In the genomic region with DNA sequence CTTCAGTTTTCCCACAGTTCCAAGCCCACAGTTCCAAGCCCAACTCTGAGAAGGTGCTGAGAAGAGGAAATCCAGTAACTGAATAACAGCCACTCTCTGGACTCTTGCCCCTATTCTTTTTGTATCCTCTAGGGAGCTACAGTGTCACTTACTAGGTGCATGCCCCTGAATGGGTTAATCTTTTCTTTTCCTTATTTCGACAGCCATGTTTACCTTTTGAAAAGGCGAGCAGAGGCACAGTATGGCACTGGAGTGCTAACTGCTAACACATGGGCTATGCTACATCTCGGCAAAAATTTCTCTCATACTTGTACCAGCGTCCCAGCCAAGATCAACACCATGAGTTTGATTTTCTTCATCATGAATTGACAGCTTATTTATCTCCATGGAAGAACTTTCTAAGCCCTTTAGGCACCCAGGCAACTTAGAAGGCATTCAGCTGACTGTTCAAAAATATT, we compare ENCODE assay signal across 14 cellular contexts.
DNase-seq lines count a peak whose midpoint lies in the region; ATAC-seq and TF ChIP-seq lines count a peak whose summit lies in the region.
"Had no signal": no experiment of that assay in that cellular context is flagged by ENCODE, and none has a peak within 500 bp of the region (broad histone marks: within the 10 kb centered on the region; RNA-seq: fewer than 3 reads in every experiment).

No MANE protein-coding gene starts in this region.

- ATAC-seq in HG03571 (IDR thresholded peaks at IDR 0.05; ENCODE audit: unreplicated experiment) (no peak), HG03095 (IDR thresholded peaks at IDR 0.05; ENCODE audit: unreplicated experiment) (no peak)
- ATAC-seq: activated CD8-positive, alpha-beta T cell treated with anti-CD3 and anti-CD28 coated beads for 36 hours had no signal

- H3K9me3 Mint-ChIP-seq in IgD-negative memory B cell (no peaks in the 10 kb centered on the region), nephron (no peaks in the 10 kb centered on the region)
- H3K9me3 Mint-ChIP-seq: activated CD8-positive, alpha-beta T cell treated with anti-CD3 and anti-CD28 coated beads for 36 hours had no signal

- intact Hi-C loops in A673 (cut with micrococcal nuclease; ENCODE audit: unreplicated experiment): no loop called here

- DNase-seq in A673 (ENCODE audit: low spot score) (no peak), coronary artery (ENCODE audit: low spot score) (no peak), SIG-M5 treated with dmso at 0.1 percent for 504 hours (lab: John Stamatoyannopoulos, UW; ENCODE audit: unreplicated experiment) (no peak)
- DNase-seq in stimulated activated CD4-positive, alpha-beta T cell treated with anti-CD3 and anti-CD28 coated beads, Interleukin-1b, Interleukin-23, amount 100 ng/mL, for 48 hours: no peak
- DNase-seq: activated CD8-positive, alpha-beta T cell treated with anti-CD3 and anti-CD28 coated beads for 36 hours; activated gamma-delta T cell treated with Interleukin-2 at 50 U/mL for 16 hours; central memory CD4-positive, alpha-beta T cell; mesenchymal stem cell; NCI-H2029 treated with DMSO at 0.1 percent for 48 hours had no signal

- H3K27me3 Mint-ChIP-seq in IgD-negative memory B cell (no peaks in the 10 kb centered on the region), nephron (ENCODE audit: low read depth) (no peaks in the 10 kb centered on the region)
- H3K27me3 Mint-ChIP-seq: activated CD8-positive, alpha-beta T cell treated with anti-CD3 and anti-CD28 coated beads for 36 hours had no signal

- no TSS peak for BruUV-seq in A673 (replicated peaks; lab: Mats Ljungman, UMichigan)

- peaks cover 80 to 88% (median 83%) of the 10 kb centered on the region in 3 donors for H3K4me1 Mint-ChIP-seq in IgD-negative memory B cell
- H3K4me1 Mint-ChIP-seq in nephron: peaks cover 31% of the 10 kb centered on the region

- H3K27ac ChIP-seq in A673 (ENCODE audit: low read depth, low read length, poor library complexity, severe bottlenecking): peak overlapping the region; percentile 15
- peak overlapping the region; percentile 56 to 79 for H3K27ac ChIP-seq in coronary artery

- H3K36me3 Mint-ChIP-seq in IgD-negative memory B cell: peaks cover 2% of the 10 kb centered on the region
- no peaks in the 10 kb centered on the region for H3K36me3 Mint-ChIP-seq in nephron (ENCODE audit: low read depth)

- no peaks in the 10 kb centered on the region for H3K36me3 ChIP-seq in A673 (ENCODE audit: insufficient read depth, low read length, poor library complexity, severe bottlenecking)
- H3K36me3 ChIP-seq: tibial nerve had no signal

- no peaks in the 10 kb centered on the region for H3K27me3 ChIP-seq in A673 (replicated peaks; ENCODE audit: insufficient read depth, low read depth, low read length, poor library complexity)
- H3K27me3 ChIP-seq: tibial nerve had no signal

- peaks cover 36% of the 10 kb centered on the region for H3K4me1 ChIP-seq in A673 (ENCODE audit: insufficient read depth, low read length, poor library complexity, severe bottlenecking)

- H3K27ac Mint-ChIP-seq in IgD-negative memory B cell (peak overlapping the region; percentile 86 to 91 (median 88)), nephron (peak overlapping the region; percentile 7 to 14 (median 12))
- H3K27ac Mint-ChIP-seq: activated CD8-positive, alpha-beta T cell treated with anti-CD3 and anti-CD28 coated beads for 36 hours had no signal

- POLR2A ChIA-PET in A673 (lab: Charles Lee; ENCODE audit: low non-redundant PET): no interaction called here

- TF ChIP-seq CTCF in A673 (conservative IDR thresholded peaks at IDR 0.05; ENCODE audit: low read depth, low read length) (no peak), coronary artery (IDR thresholded peaks at IDR 0.05) (no peak), nephron (IDR thresholded peaks at IDR 0.05; ENCODE audit: unreplicated experiment in 3 of 3) (no peak)

- H3K9me3 ChIP-seq in A673 (ENCODE audit: low read depth, low read length, poor library complexity, severe bottlenecking): no peaks in the 10 kb centered on the region
- H3K9me3 ChIP-seq: tibial nerve had no signal

- H3K4me3 ChIP-seq in A673 (ENCODE audit: low read depth, low read length, poor library complexity, severe bottlenecking): no peak overlapping the region
- peak overlapping the region; percentile 37 for H3K4me3 ChIP-seq in coronary artery
- H3K4me3 ChIP-seq: tibial nerve had no signal

- CTCF ChIA-PET in A673 (lab: Charles Lee): no interaction called here

- H3K4me3 Mint-ChIP-seq in IgD-negative memory B cell (peak overlapping the region; percentile 56 to 84 (median 80)), nephron (no peak overlapping the region)
- H3K4me3 Mint-ChIP-seq: activated CD8-positive, alpha-beta T cell treated with anti-CD3 and anti-CD28 coated beads for 36 hours had no signal

Comparison
In these comparisons a context has a peak if more than half of its experiments do, and no peak if none do; other contexts are left out.
1. H3K4me3 Mint-ChIP-seq: peak in IgD-negative memory B cell (4 of 4); none in nephron (0 of 3).